11 cellular contexts compared by ENCODE assay signal in genomic region chr3:39448506-39449233, GRCh38. TPM values are rescaled to one million over a fixed set of nuclear protein-coding genes. Genes with fewer than 3 reads are reported as not detected.
"Had no signal": no experiment of that assay in that cellular context is flagged by ENCODE, and none has a peak within 500 bp of the region (broad histone marks: within the 10 kb centered on the region; RNA-seq: fewer than 3 reads in every experiment).

No MANE protein-coding gene starts in this region.

- H3K27me3 ChIP-seq: ascending aorta, neutrophil, pancreas, right lobe of liver, thyroid gland had no signal

- H3K9me3 ChIP-seq: ascending aorta, esophagus squamous epithelium, heart right ventricle, neutrophil, pancreas, right lobe of liver, thyroid gland had no signal

- H3K4me1 ChIP-seq: ascending aorta, esophagus squamous epithelium, thyroid gland had no signal

- H3K36me3 ChIP-seq: ascending aorta, esophagus squamous epithelium, heart right ventricle, neutrophil, pancreas, right lobe of liver, thyroid gland had no signal

- H3K4me3 ChIP-seq: ascending aorta, esophagus squamous epithelium, heart right ventricle, pancreas, right lobe of liver, thyroid gland had no signal

- H3K27ac ChIP-seq: ascending aorta, esophagus squamous epithelium, heart right ventricle, neutrophil, pancreas, right lobe of liver, thyroid gland had no signal

RNA-seq across cellular contexts. Expression of gene MOBP, which starts 18.8 kb away (rescaled TPM):
- total RNA-seq: activated CD4-positive, alpha-beta T cell treated with anti-CD3 and anti-CD28 coated beads, Interleukin-2, amount 10 ng/mL, durations not matched to agents 7 days and 5 days; ascending aorta; esophagus squamous epithelium; liver; natural killer cell treated with Interleukin-12 subunit alpha and Interleukin-12 subunit beta and Interleukin-15 and Interleukin-18, amount 100 ng/mL, for 72 hours; pancreas; right lobe of liver; thyroid gland had no signal
- polyA plus RNA-seq: immature natural killer cell, liver, pancreas had no signal
